Comparison of ENCODE assay signal across 29 cellular contexts in the genomic region with DNA sequence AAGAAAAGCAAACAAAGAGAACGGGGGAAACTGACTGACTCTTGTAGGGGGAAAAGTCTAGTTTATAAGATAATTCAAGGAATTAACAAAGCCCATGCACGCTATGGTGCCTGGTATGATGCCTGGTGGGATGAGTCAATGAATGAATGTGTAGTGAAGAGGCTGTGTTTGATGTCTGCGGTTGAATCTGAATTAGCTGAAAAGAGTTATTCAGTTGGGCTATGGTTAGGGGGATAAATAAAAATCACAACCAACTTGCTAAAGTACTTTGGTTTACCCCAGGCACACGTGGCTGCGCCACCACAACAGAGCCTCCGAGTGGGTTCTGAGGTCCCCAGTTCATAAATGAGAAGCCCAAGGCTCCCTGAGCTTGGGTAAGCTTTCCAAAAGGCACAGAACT.
"Had no signal": no experiment of that assay in that cellular context is flagged by ENCODE, and none has a peak within 500 bp of the region (broad histone marks: within the 10 kb centered on the region; RNA-seq: fewer than 3 reads in every experiment).

No MANE protein-coding gene starts in this region.

- FAIRE-seq: colon, endometrium, islet of Langerhans had no signal

- H3K4me3 Mint-ChIP-seq: activated CD4-positive, alpha-beta memory T cell treated with anti-CD3 and anti-CD28 coated beads for 36 hours; activated CD4-positive, alpha-beta T cell treated with anti-CD3 and anti-CD28 coated beads, Interleukin-2, amount 10 ng/mL, durations not matched to agents 24 days and 14 days; activated naive CD4-positive, alpha-beta T cell treated with anti-CD3 and anti-CD28 coated beads for 36 hours; activated naive CD8-positive, alpha-beta T cell treated with anti-CD3 and anti-CD28 coated beads for 36 hours; activated T-helper 1 cell treated with anti-CD3 and anti-CD28 coated beads, Interleukin-12 subunit alpha, Interleukin-12 subunit beta, Interleukin-2, Interleukin-4 antibody, amounts not matched to agents 30 ng/mL and 10 ng/mL and 1 ng/mL, durations not matched to agents 14 hours and 24 hours and 36 hours; natural killer cell treated with Interleukin-12 subunit alpha and Interleukin-12 subunit beta and Interleukin-15 and Interleukin-18, amount 100 ng/mL, for 72 hours; T-helper 1 cell treated with Interleukin-12 subunit alpha and Interleukin-12 subunit beta and Interleukin-4 antibody, amounts not matched to agents 30 μg/mL and 1 μg/mL, for 36 hours had no signal

- H3K36me3 Mint-ChIP-seq: activated CD4-positive, alpha-beta memory T cell treated with anti-CD3 and anti-CD28 coated beads for 36 hours; activated naive CD8-positive, alpha-beta T cell treated with anti-CD3 and anti-CD28 coated beads for 36 hours; natural killer cell treated with Interleukin-12 subunit alpha and Interleukin-12 subunit beta and Interleukin-15 and Interleukin-18, amount 100 ng/mL, for 72 hours had no signal

- H3K27me3 ChIP-seq: ascending aorta, esophagus squamous epithelium, gastrocnemius medialis, right atrium auricular region, spleen, tibial nerve had no signal

- H3K27me3 Mint-ChIP-seq: activated CD4-positive, alpha-beta memory T cell treated with anti-CD3 and anti-CD28 coated beads for 36 hours; activated CD4-positive, alpha-beta T cell treated with anti-CD3 and anti-CD28 coated beads, Interleukin-2, amount 10 ng/mL, durations not matched to agents 24 days and 14 days had no signal

- H3K27ac Mint-ChIP-seq: activated CD4-positive, alpha-beta memory T cell treated with anti-CD3 and anti-CD28 coated beads for 36 hours; activated CD4-positive, alpha-beta T cell treated with anti-CD3 and anti-CD28 coated beads, Interleukin-2, amount 10 ng/mL, durations not matched to agents 24 days and 14 days; activated naive CD4-positive, alpha-beta T cell treated with anti-CD3 and anti-CD28 coated beads for 36 hours; activated naive CD8-positive, alpha-beta T cell treated with anti-CD3 and anti-CD28 coated beads for 36 hours; activated T-helper 1 cell treated with anti-CD3 and anti-CD28 coated beads, Interleukin-12 subunit alpha, Interleukin-12 subunit beta, Interleukin-2, Interleukin-4 antibody, amounts not matched to agents 30 ng/mL and 10 ng/mL and 1 ng/mL, durations not matched to agents 14 hours and 24 hours and 36 hours; natural killer cell treated with Interleukin-12 subunit alpha and Interleukin-12 subunit beta and Interleukin-15 and Interleukin-18, amount 100 ng/mL, for 72 hours; T-helper 1 cell treated with Interleukin-12 subunit alpha and Interleukin-12 subunit beta and Interleukin-4 antibody, amounts not matched to agents 30 μg/mL and 1 μg/mL, for 36 hours had no signal

- ATAC-seq: gastrocnemius medialis; left ventricle myocardium superior; mucosa of descending colon; natural killer cell treated with Interleukin-12 subunit alpha and Interleukin-12 subunit beta and Interleukin-15 and Interleukin-18, amount 100 ng/mL, for 72 hours had no signal

- H2AFZ ChIP-seq: parathyroid adenoma had no signal

- H3K4me1 ChIP-seq: ascending aorta, esophagus squamous epithelium, parathyroid adenoma, right atrium auricular region, spleen, tibial nerve had no signal

- H3K9me3 ChIP-seq: ascending aorta, esophagus squamous epithelium, gastrocnemius medialis, mucosa of descending colon, right atrium auricular region, tibial nerve had no signal

- H3K9ac ChIP-seq: parathyroid adenoma had no signal

- H3K79me2 ChIP-seq: parathyroid adenoma had no signal

- H3K27ac ChIP-seq: ascending aorta, epithelial cell of prostate, esophagus squamous epithelium, gastrocnemius medialis, parathyroid adenoma, right atrium auricular region, spleen, tibial nerve had no signal

- DNase-seq: activated CD4-positive, alpha-beta memory T cell treated with anti-CD3 and anti-CD28 coated beads for 36 hours; activated CD4-positive, alpha-beta T cell treated with anti-CD3 and anti-CD28 coated beads, Interleukin-2, amount 10 ng/mL, durations not matched to agents 24 days and 14 days; activated CD4-positive, CD25-positive, alpha-beta regulatory T cell treated with anti-CD3 and anti-CD28 coated beads, Interleukin-2, amount 50 U/mL, for 72 hours; activated CD8-positive, alpha-beta memory T cell treated with anti-CD3 and anti-CD28 coated beads, Interleukin-2, amount 50 U/mL, for 4 hours; activated effector memory CD4-positive, alpha-beta T cell treated with anti-CD3 and anti-CD28 coated beads, Interleukin-2, amount 50 U/mL, for 16 hours; activated naive CD4-positive, alpha-beta T cell treated with anti-CD3 and anti-CD28 coated beads for 36 hours; activated naive CD8-positive, alpha-beta T cell treated with anti-CD3 and anti-CD28 coated beads for 36 hours; activated T-cell treated with anti-CD3 and anti-CD28 coated beads, Interleukin-2, amount 50 U/mL, for 1 hour; dermis blood vessel endothelial cell; effector CD4-positive, alpha-beta T cell; esophagus squamous epithelium; gastrocnemius medialis; glutamatergic neuron; left ventricle myocardium superior; mucosa of descending colon; spleen; stimulated activated naive CD4-positive, alpha-beta T cell; T-helper 9 cell had no signal

- H3K4me1 Mint-ChIP-seq: activated CD4-positive, alpha-beta T cell treated with anti-CD3 and anti-CD28 coated beads, Interleukin-2, amount 10 ng/mL, durations not matched to agents 24 days and 14 days; activated naive CD8-positive, alpha-beta T cell treated with anti-CD3 and anti-CD28 coated beads for 36 hours had no signal

- H3K4me3 ChIP-seq: ascending aorta, esophagus squamous epithelium, gastrocnemius medialis, mucosa of descending colon, right atrium auricular region, spleen, tibial nerve had no signal

- H3K9me3 Mint-ChIP-seq: activated CD4-positive, alpha-beta T cell treated with anti-CD3 and anti-CD28 coated beads, Interleukin-2, amount 10 ng/mL, durations not matched to agents 24 days and 14 days; activated naive CD4-positive, alpha-beta T cell treated with anti-CD3 and anti-CD28 coated beads for 36 hours; activated naive CD8-positive, alpha-beta T cell treated with anti-CD3 and anti-CD28 coated beads for 36 hours; natural killer cell treated with Interleukin-12 subunit alpha and Interleukin-12 subunit beta and Interleukin-15 and Interleukin-18, amount 100 ng/mL, for 72 hours had no signal
